In genomic region chr10:112961609-112962008, GRCh38 we compare ENCODE assay signal across 1 cellular context.
TF ChIP-seq lines count a peak whose summit lies in the region.

No MANE protein-coding gene starts in this region.

TF ChIP-seq in GM23338, 12 proteins besides CTCF, POLR2A, EP300 and RAD21:
- TF ChIP-seq ZNF331 (CRISPR knock-in tag; IDR thresholded peaks at IDR 0.05; ENCODE audit: low read depth) (no peak), ZNF114 (CRISPR knock-in tag; IDR thresholded peaks at IDR 0.05) (no peak)
